Comparison of ENCODE assay signal across 12 cellular contexts in the genomic region with DNA sequence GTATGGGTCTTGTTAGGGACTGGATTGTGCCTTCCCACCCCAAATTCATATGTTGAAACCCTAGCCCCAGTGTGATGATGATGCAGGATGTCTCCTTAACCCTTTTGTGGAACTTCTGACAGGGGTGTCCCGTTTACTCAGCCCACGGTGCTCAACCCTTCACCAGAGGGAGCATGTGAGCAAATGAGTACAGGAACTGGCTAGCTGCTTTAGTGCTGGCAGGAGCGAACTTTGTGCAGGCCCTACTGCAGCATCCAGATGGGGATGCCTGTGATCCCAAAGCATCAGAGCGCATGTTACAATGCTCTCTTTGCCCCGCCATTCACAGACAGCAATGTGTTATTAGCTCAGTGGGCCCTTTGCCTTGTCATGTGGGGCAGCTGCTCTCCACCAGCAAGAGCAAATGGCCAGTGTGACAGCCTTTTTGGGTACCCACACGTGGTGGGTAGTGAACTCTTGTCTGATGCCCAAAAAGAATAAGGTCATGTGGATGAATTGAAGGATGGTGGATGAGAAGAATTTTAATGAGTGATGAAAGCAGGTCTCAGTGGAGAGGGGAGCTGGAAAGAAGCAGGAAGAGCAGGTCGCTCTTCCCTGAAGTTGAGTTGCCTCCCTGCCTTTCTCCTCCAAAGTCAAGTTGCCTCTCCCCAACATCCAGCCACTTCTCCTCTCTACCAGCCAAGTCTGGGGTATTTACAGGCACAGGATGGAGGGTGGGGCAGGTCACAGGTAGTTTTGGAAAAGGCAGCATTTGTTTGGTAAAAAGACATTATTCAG.
A peak's percentile ranks its signal among the peaks of the same experiment; 100 is the strongest.
DNase-seq lines count a peak whose midpoint lies in the region; TF ChIP-seq lines count a peak whose summit lies in the region.
"Had no signal": no experiment of that assay in that cellular context is flagged by ENCODE, and none has a peak within 500 bp of the region (broad histone marks: within the 10 kb centered on the region; RNA-seq: fewer than 3 reads in every experiment).

No MANE protein-coding gene starts in this region.

- no peaks in the 10 kb centered on the region for H3K9me2 ChIP-seq in neural cell (ENCODE audit: insufficient read depth, low read length)

- TF ChIP-seq EP300 in neural cell (conservative IDR thresholded peaks at IDR 0.05; ENCODE audit: poor library complexity, severe bottlenecking) (no peak), suprapubic skin (IDR thresholded peaks at IDR 0.05) (no peak)

- 68% methylated on average over 6 of the region's 7 CpGs for WGBS in suprapubic skin

- TF ChIP-seq CTCF in cardiac fibroblast (IDR thresholded peaks at IDR 0.05; ENCODE audit: low read depth, low read length), result peak; percentile 8
- TF ChIP-seq CTCF in neural cell (IDR thresholded peaks at IDR 0.05; ENCODE audit: poor library complexity, severe bottlenecking), result peak; percentile 18
- no peak for TF ChIP-seq CTCF in suprapubic skin (IDR thresholded peaks at IDR 0.05)
- TF ChIP-seq CTCF in colonic mucosa (IDR thresholded peaks at IDR 0.05), result no peak

- no peaks in the 10 kb centered on the region for H3K27me3 ChIP-seq in neural cell (ENCODE audit: insufficient read depth, low read depth, low read length)
- no peaks in the 10 kb centered on the region for H3K27me3 ChIP-seq in suprapubic skin
- H3K27me3 ChIP-seq in colonic mucosa, result no peaks in the 10 kb centered on the region
- H3K27me3 ChIP-seq: adrenal gland, thyroid gland had no signal

- no peaks in the 10 kb centered on the region for H3K79me2 ChIP-seq in neural cell (replicated peaks; ENCODE audit: insufficient read depth, low read length)

- H3K27ac ChIP-seq in neural cell (ENCODE audit: low read length) (no peak overlapping the region), suprapubic skin (no peak overlapping the region), colonic mucosa (no peak overlapping the region)
- H3K27ac ChIP-seq: adrenal gland, epithelial cell of prostate, thyroid gland had no signal

- H4K20me1 ChIP-seq in neural cell (ENCODE audit: insufficient read depth), result no peaks in the 10 kb centered on the region

- H3K9ac ChIP-seq in neural cell (ENCODE audit: low read length), result no peak overlapping the region
- no peak overlapping the region for H3K9ac ChIP-seq in colonic mucosa (ENCODE audit: low read depth in 2 of 2, low read length in 2 of 2)

- no peak for TF ChIP-seq RAD21 in neural cell (conservative IDR thresholded peaks at IDR 0.05)

- no peaks in the 10 kb centered on the region for H3K4me1 ChIP-seq in suprapubic skin
- H3K4me1 ChIP-seq in colonic mucosa, result no peaks in the 10 kb centered on the region
- H3K4me1 ChIP-seq: adrenal gland, thyroid gland had no signal

- no peaks in the 10 kb centered on the region for H3K36me3 ChIP-seq in neural cell (ENCODE audit: insufficient read depth, low read length)
- no peaks in the 10 kb centered on the region for H3K36me3 ChIP-seq in suprapubic skin
- H3K36me3 ChIP-seq in colonic mucosa, result no peaks in the 10 kb centered on the region
- H3K36me3 ChIP-seq: adrenal gland, thyroid gland had no signal

- no peak overlapping the region for H3K4me3 ChIP-seq in cardiac fibroblast (replicated peaks in 1 of 2; ENCODE audit: low read depth in 2 of 2, low read length in 2 of 2)
- no peak overlapping the region for H3K4me3 ChIP-seq in neural cell (ENCODE audit: low read length)
- no peak overlapping the region for H3K4me3 ChIP-seq in suprapubic skin
- H3K4me3 ChIP-seq in colonic mucosa, result no peak overlapping the region
- H3K4me3 ChIP-seq: adrenal gland, thyroid gland had no signal

- H3F3A ChIP-seq in neural cell (ENCODE audit: insufficient read depth, low read length, poor library complexity, severe bottlenecking), result no peaks in the 10 kb centered on the region

- intact Hi-C loops in colonic mucosa (cut with DNase I), result loop anchor here (10.0 kb wide), 1 partner anchor 348 kb away; no protein-coding TSS in a partner anchor

- TF ChIP-seq POLR2A in suprapubic skin (IDR thresholded peaks at IDR 0.05), result no peak

- H3K9me3 ChIP-seq in neural cell (ENCODE audit: low read length) (no peaks in the 10 kb centered on the region), suprapubic skin (no peaks in the 10 kb centered on the region), colonic mucosa (no peaks in the 10 kb centered on the region)
- H3K9me3 ChIP-seq: adrenal gland, thyroid gland had no signal

- no peak overlapping the region for H3K4me2 ChIP-seq in neural cell (ENCODE audit: low read length)

- DNase-seq in ELR (ENCODE audit: low read depth) (peak; percentile 23), Kasumi-1 (lab: John Stamatoyannopoulos, UW) (peak; percentile 25 to 29), cardiac fibroblast (ENCODE audit: low read depth in 2 of 2) (no peak), suprapubic skin (ENCODE audit: low spot score in 2 of 2) (no peak), medulla oblongata (ENCODE audit: extremely low spot score) (no peak), colonic mucosa (no peak), epidermal melanocyte (ENCODE audit: insufficient read length, low spot score) (no peak)
- DNase-seq: adrenal gland, T-helper 1 cell had no signal

- H2AFZ ChIP-seq in neural cell (ENCODE audit: low read depth, low read length), result no peak overlapping the region

TF ChIP-seq in neural cell, 6 proteins besides CTCF, POLR2A, EP300 and RAD21:
- peak; percentile 41 for TF ChIP-seq SMC3 (conservative IDR thresholded peaks at IDR 0.05; ENCODE audit: poor library complexity)
- TF ChIP-seq POLR2AphosphoS5 (IDR thresholded peaks at IDR 0.05), result no peak

Comparison
In these comparisons a context has a peak if more than half of its experiments do, and no peak if none do; other contexts are left out.
1. DNase-seq: peak in ELR (single experiment) and Kasumi-1 (2 of 2); none in cardiac fibroblast (0 of 2), suprapubic skin (0 of 2), medulla oblongata (single experiment), colonic mucosa (single experiment) and epidermal melanocyte (single experiment).
2. CTCF ChIP-seq: peak in cardiac fibroblast (single experiment) and neural cell (single experiment); none in suprapubic skin (0 of 2) and colonic mucosa (single experiment).